ENCODE assay signal across 16 cellular contexts in the genomic region with DNA sequence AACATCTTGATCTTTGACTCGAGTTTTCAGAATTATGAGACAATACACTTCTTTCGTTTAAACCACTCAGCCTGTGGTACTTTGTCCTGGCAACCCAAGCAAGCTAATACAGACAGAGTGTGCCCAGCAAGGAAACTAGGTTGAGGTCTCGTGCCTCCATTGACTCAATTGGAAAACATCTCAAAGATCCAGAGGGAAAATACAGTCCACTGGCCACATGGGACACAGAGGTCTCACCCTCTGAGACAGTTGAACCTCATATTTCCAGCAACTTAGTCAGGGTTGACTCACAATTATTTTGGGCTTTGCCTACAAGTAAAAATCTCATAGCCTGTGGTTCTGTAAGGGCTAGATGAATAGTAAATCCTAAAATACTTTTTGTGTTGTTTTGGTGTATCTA.
DNase-seq lines count a peak whose midpoint lies in the region; ATAC-seq and TF ChIP-seq lines count a peak whose summit lies in the region.
"Had no signal": no experiment of that assay in that cellular context is flagged by ENCODE, and none has a peak within 500 bp of the region (broad histone marks: within the 10 kb centered on the region; RNA-seq: fewer than 3 reads in every experiment).

No MANE protein-coding gene starts in this region.

- H3K27ac ChIP-seq in GM23248: peak overlapping the region; percentile 20; the same call in 1 of the 2 replicates

- POLR2A ChIA-PET in Caco-2 (lab: Charles Lee): no interaction called here

- H3K9me3 Mint-ChIP-seq in Caco-2 (ENCODE audit: unreplicated experiment): peaks cover 38% of the 10 kb centered on the region

- H3K9me2 ChIP-seq in GM23248 (ENCODE audit: insufficient read depth): no peaks in the 10 kb centered on the region

- H3K9me3 ChIP-seq in GM23248 (ENCODE audit: low read depth) (no peaks in the 10 kb centered on the region), Caco-2 (no peaks in the 10 kb centered on the region)

- no peaks in the 10 kb centered on the region for H3K4me1 Mint-ChIP-seq in Caco-2 (ENCODE audit: low read depth, unreplicated experiment)
- H3K4me1 Mint-ChIP-seq: IgD-negative memory B cell had no signal

- TF ChIP-seq CTCF in fibroblast of the aortic adventitia (IDR thresholded peaks at IDR 0.05; ENCODE audit: insufficient read depth, low read length) (no peak), Caco-2 (IDR thresholded peaks at IDR 0.05; ENCODE audit: insufficient read depth in 1 of 2, low read depth in 1 of 2, low read length in 1 of 2, severe bottlenecking in 1 of 2, unreplicated experiment in 1 of 2) (no peak)

- H3K4me3 Mint-ChIP-seq in Caco-2 (ENCODE audit: unreplicated experiment): no peak overlapping the region
- H3K4me3 Mint-ChIP-seq: IgD-negative memory B cell; T-helper 1 cell treated with Interleukin-12 subunit alpha and Interleukin-12 subunit beta and Interleukin-4 antibody, amounts not matched to agents 30 μg/mL and 1 μg/mL, for 36 hours had no signal

- H3K9ac ChIP-seq in GM23248: no peak overlapping the region

- H3K27ac Mint-ChIP-seq in Caco-2 (ENCODE audit: unreplicated experiment): no peak overlapping the region
- H3K27ac Mint-ChIP-seq: IgD-negative memory B cell; T-helper 1 cell treated with Interleukin-12 subunit alpha and Interleukin-12 subunit beta and Interleukin-4 antibody, amounts not matched to agents 30 μg/mL and 1 μg/mL, for 36 hours had no signal

- H3K79me2 ChIP-seq in GM23248 (ENCODE audit: insufficient read depth): no peaks in the 10 kb centered on the region

- no peaks in the 10 kb centered on the region for H3K36me3 Mint-ChIP-seq in Caco-2 (ENCODE audit: insufficient read depth, unreplicated experiment)

- DNase-seq in GM23248 (peak; percentile 58), T1000 (lab: John Stamatoyannopoulos, UW) (peak; percentile 4), fibroblast of the aortic adventitia (ENCODE audit: low read depth) (peak; percentile 19), DMS153 (lab: John Stamatoyannopoulos, UW) (no peak), NCI-H226 (no peak), Caco-2 (no peak)
- DNase-seq: C1 segment of cervical spinal cord, GDM1, GOT3, NCI-H1048, NCI-H1694 treated with DMSO at 0.1 percent for 48 hours, NCI-H2171 treated with DMSO at 0.1 percent for 48 hours, SHP77 treated with DMSO at 0.1 percent for 48 hours had no signal

- 26 to 30% methylated on average over 3 of the region's 3 CpGs for WGBS in GM23248 (ENCODE audit: low coverage in 1 of 2, low lambda C conversion rate in 2 of 2, missing lambda C conversion rate in 2 of 2), 2 experiments

- ATAC-seq in HG03095 (IDR thresholded peaks at IDR 0.05; ENCODE audit: unreplicated experiment): no peak

- CTCF ChIA-PET in Caco-2 (lab: Charles Lee): no interaction called here

- no peaks in the 10 kb centered on the region for H3F3A ChIP-seq in GM23248 (ENCODE audit: insufficient read depth)

- peak overlapping the region; percentile 9 for H3K4me2 ChIP-seq in GM23248 (ENCODE audit: unreplicated experiment)

- H2AFZ ChIP-seq in GM23248: no peak overlapping the region

- BruUV-seq in Caco-2 (replicated peaks; lab: Mats Ljungman, UMichigan): no TSS peak

- H3K36me3 ChIP-seq in GM23248 (ENCODE audit: low read depth) (no peaks in the 10 kb centered on the region), Caco-2 (ENCODE audit: control insufficient read depth, insufficient read depth, low read length) (no peaks in the 10 kb centered on the region)

- H3K4me3 ChIP-seq in GM23248: no peak overlapping the region
- H3K4me3 ChIP-seq in fibroblast of the aortic adventitia (ENCODE audit: low read depth, low read length): no peak overlapping the region
- H3K4me3 ChIP-seq in Caco-2 (ENCODE audit: low read depth, low read length): no peak overlapping the region

- in situ Hi-C loops in GM23248 (cut with MboI): no loop called here

- no peaks in the 10 kb centered on the region for H3K4me1 ChIP-seq in GM23248 (ENCODE audit: insufficient read depth)
- no peaks in the 10 kb centered on the region for H3K4me1 ChIP-seq in Caco-2

- no peaks in the 10 kb centered on the region for H4K20me1 ChIP-seq in GM23248 (ENCODE audit: insufficient read depth)

- H3K27me3 Mint-ChIP-seq in Caco-2 (ENCODE audit: insufficient read depth, unreplicated experiment): no peaks in the 10 kb centered on the region

- H3K27me3 ChIP-seq in GM23248 (replicated peaks; ENCODE audit: insufficient read depth) (no peaks in the 10 kb centered on the region), Caco-2 (replicated peaks; ENCODE audit: control insufficient read depth, insufficient read depth, low read length) (no peaks in the 10 kb centered on the region)

- intact Hi-C loops in Caco-2 (cut with micrococcal nuclease; ENCODE audit: unreplicated experiment): no loop called here

Comparison
In these comparisons a context has a peak if more than half of its experiments do, and no peak if none do; other contexts are left out.
1. DNase-seq: peak in GM23248 (single experiment), T1000 (single experiment) and fibroblast of the aortic adventitia (single experiment); none in DMS153 (single experiment), NCI-H226 (single experiment) and Caco-2 (0 of 2).